ENCODE assay signal across 8 cellular contexts in the genomic region with DNA sequence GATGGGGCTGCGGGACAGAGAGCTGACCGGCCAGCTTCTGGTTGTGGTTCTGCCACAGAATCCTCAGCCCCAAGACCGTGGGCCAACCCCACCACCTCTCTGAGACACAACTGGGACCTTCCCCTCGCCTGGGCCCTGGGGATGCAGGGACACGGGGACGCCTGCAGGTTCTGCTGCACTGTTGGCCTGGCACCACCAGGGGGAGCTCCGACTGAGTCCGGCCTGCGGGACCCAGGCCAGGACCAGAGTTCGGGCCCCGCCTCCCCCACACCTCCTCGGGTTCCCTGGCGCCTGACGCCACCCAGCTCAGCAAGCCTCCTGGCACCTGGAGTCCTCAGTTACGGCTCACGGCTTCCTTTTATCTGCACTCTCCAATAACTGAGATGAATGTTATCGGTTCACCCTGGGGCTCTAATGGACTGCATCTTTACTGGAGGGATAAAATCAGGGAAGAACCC. TPM values are rescaled to one million over a fixed set of nuclear protein-coding genes. Genes with fewer than 3 reads are reported as not detected.
DNase-seq lines count a peak whose midpoint lies in the region; ATAC-seq and TF ChIP-seq lines count a peak whose summit lies in the region.

No MANE protein-coding gene starts in this region.

- ATAC-seq in activated naive CD4-positive, alpha-beta T cell treated with anti-CD3 and anti-CD28 coated beads, Interleukin-2, amount 50 U/mL, for 72 hours: peak; percentile 88
- ATAC-seq in heart left ventricle: peak; percentile 48 to 85 (median 79)
- ATAC-seq in GM18519 (IDR thresholded peaks at IDR 0.05; ENCODE audit: low FRiP score, unreplicated experiment): no peak
- no peak for ATAC-seq in HG02973 (IDR thresholded peaks at IDR 0.05; ENCODE audit: unreplicated experiment)

- no peaks in the 10 kb centered on the region for H3K27me3 ChIP-seq in GM06990 (replicated peaks; ENCODE audit: control insufficient read depth, insufficient read depth, low read length)
- H3K27me3 ChIP-seq in heart left ventricle: no peaks in the 10 kb centered on the region

- H3K9me3 Mint-ChIP-seq in activated naive CD4-positive, alpha-beta T cell treated with anti-CD3 and anti-CD28 coated beads, Interleukin-2, amount 50 U/mL, for 72 hours: no peaks in the 10 kb centered on the region

- H3K36me3 ChIP-seq in GM06990 (ENCODE audit: control insufficient read depth, insufficient read depth, low read length) (no peaks in the 10 kb centered on the region), heart left ventricle (peaks cover 0 to 31% (median 14%) of the 10 kb centered on the region in 9 donors)

- no peak for TF ChIP-seq POLR2A in heart left ventricle (IDR thresholded peaks at IDR 0.05)

- TF ChIP-seq CTCF in GM06990 (IDR thresholded peaks at IDR 0.05; ENCODE audit: insufficient read depth, low read length, poor library complexity, severe bottlenecking) (peak; percentile 99), heart left ventricle (IDR thresholded peaks at IDR 0.05) (peak; percentile 82 to 97 (median 92)), retinal pigment epithelial cell (conservative IDR thresholded peaks at IDR 0.05; ENCODE audit: low read depth, low read length) (peak; percentile 96)

- intact Hi-C loops in heart left ventricle (cut with DNase I): loop anchor here in 8 of 10 donors (1.0 to 10.0 kb wide), 8 partner anchors 27 to 246 kb away; a partner anchor contains a TSS

- H3K36me3 Mint-ChIP-seq in activated naive CD4-positive, alpha-beta T cell treated with anti-CD3 and anti-CD28 coated beads, Interleukin-2, amount 50 U/mL, for 72 hours: no peaks in the 10 kb centered on the region

- DNase-seq in GM06990 (ENCODE audit: extremely low read depth, insufficient read length) (peak; percentile 66), NCI-H1105 treated with DMSO at 0.1 percent for 48 hours (lab: John Stamatoyannopoulos, UW) (peak; percentile 87), SW480 (ENCODE audit: low spot score) (peak; percentile 46), heart left ventricle (peak; percentile 71 to 88 (median 78)), retinal pigment epithelial cell (ENCODE audit: low read depth) (no peak)
- DNase-seq in activated naive CD4-positive, alpha-beta T cell treated with anti-CD3 and anti-CD28 coated beads, Interleukin-2, amount 50 U/mL, for 72 hours (ENCODE audit: low spot score in 2 of 2): peak; percentile 67 to 93

- peaks cover 0 to 15% (median 10%) of the 10 kb centered on the region in 12 donors for H3K4me1 ChIP-seq in heart left ventricle

- no peak overlapping the region for H3K27ac ChIP-seq in heart left ventricle

- no peak overlapping the region for H3K27ac Mint-ChIP-seq in activated naive CD4-positive, alpha-beta T cell treated with anti-CD3 and anti-CD28 coated beads, Interleukin-2, amount 50 U/mL, for 72 hours

- 23 to 41% (median 27%) methylated on average over 13 to 17 of the region's 17 CpGs for WGBS in heart left ventricle, 4 donors

- H3K4me3 ChIP-seq in GM06990 (replicated peaks; ENCODE audit: low read depth, low read length) (no peak overlapping the region), heart left ventricle (no peak overlapping the region), retinal pigment epithelial cell (ENCODE audit: low read length) (no peak overlapping the region)

- H3K9me3 ChIP-seq in heart left ventricle: no peaks in the 10 kb centered on the region

RNA-seq across cellular contexts. Expression of a gene that starts 27.3 kb away (rescaled TPM):
- total RNA-seq in activated naive CD4-positive, alpha-beta T cell treated with anti-CD3 and anti-CD28 coated beads, Interleukin-2, amount 50 U/mL, for 72 hours: 10 to 100 TPM in 1 of 2 donors, 1 to 10 TPM in 1; 5.2 to 10.2 TPM
- 10 to 100 TPM; 12.3 to 22.1 (median 17.5) TPM for total RNA-seq in heart left ventricle
- polyA plus RNA-seq in heart left ventricle: 10 to 100 TPM in 1 of 2 donors, 1 to 10 TPM in 1; 5.3 to 14.1 TPM

RNA-seq across cellular contexts. Expression of a gene that starts 28.0 kb away (rescaled TPM):
- under 1 TPM; 0.45 to 0.50 TPM for total RNA-seq in activated naive CD4-positive, alpha-beta T cell treated with anti-CD3 and anti-CD28 coated beads, Interleukin-2, amount 50 U/mL, for 72 hours
- 1 to 10 TPM; 2.4 to 9.0 (median 5.9) TPM for total RNA-seq in heart left ventricle
- polyA plus RNA-seq in heart left ventricle: 1 to 10 TPM; 2.7 to 6.1 TPM

Comparison
In these comparisons a context has a peak if more than half of its experiments do, and no peak if none do; other contexts are left out.
1. ATAC-seq: peak in activated naive CD4-positive, alpha-beta T cell treated with anti-CD3 and anti-CD28 coated beads, Interleukin-2, amount 50 U/mL, for 72 hours (2 of 2) and heart left ventricle (4 of 4); none in GM18519 (single experiment) and HG02973 (single experiment).
2. Peak in every context shown above with its lines, with median percentiles within 50 percentile points of each other: CTCF ChIP-seq.